In genomic region chr1:8565802-8566201, GRCh38 we compare ENCODE assay signal across 15 cellular contexts.
"Had no signal": no experiment of that assay in that cellular context is flagged by ENCODE, and none has a peak within 500 bp of the region (broad histone marks: within the 10 kb centered on the region; RNA-seq: fewer than 3 reads in every experiment).

No MANE protein-coding gene starts in this region.

- H3K4me2 ChIP-seq: smooth muscle cell had no signal

- ATAC-seq: heart left ventricle; mucosa of descending colon; naive thymus-derived CD8-positive, alpha-beta T cell; right cardiac atrium had no signal

- H3K27ac ChIP-seq: colonic mucosa, heart left ventricle, ovary had no signal

- H3K27ac Mint-ChIP-seq: naive thymus-derived CD8-positive, alpha-beta T cell; type B pancreatic cell had no signal

- H3K36me3 Mint-ChIP-seq: naive thymus-derived CD8-positive, alpha-beta T cell; type B pancreatic cell had no signal

- H3K4me3 ChIP-seq: colonic mucosa, heart left ventricle, mucosa of descending colon, ovary, smooth muscle cell had no signal

- H3K9me3 Mint-ChIP-seq: naive thymus-derived CD8-positive, alpha-beta T cell; neural crest cell; type B pancreatic cell had no signal

- DNase-seq: colonic mucosa; dermis blood vessel endothelial cell; foreskin melanocyte; heart left ventricle; hippocampal formation; mammary epithelial cell; mucosa of descending colon; naive thymus-derived CD8-positive, alpha-beta T cell; ovary; right cardiac atrium; stimulated activated CD4-positive, alpha-beta T cell treated with anti-CD3 and anti-CD28 coated beads, Interleukin-2, amount 100 ng/mL, for 48 hours; stimulated activated naive CD4-positive, alpha-beta T cell treated with Interleukin-2 at 50 U/mL for 16 hours had no signal

- H3K4me3 Mint-ChIP-seq: naive thymus-derived CD8-positive, alpha-beta T cell; neural crest cell; type B pancreatic cell had no signal

- H3K4me1 ChIP-seq: colonic mucosa had no signal

- H3K27me3 ChIP-seq: colonic mucosa, heart left ventricle, ovary had no signal

- H3K36me3 ChIP-seq: colonic mucosa, heart left ventricle, ovary had no signal

- H3K27me3 Mint-ChIP-seq: naive thymus-derived CD8-positive, alpha-beta T cell; type B pancreatic cell had no signal
